8 cellular contexts compared by ENCODE assay signal in genomic region chr9:105064248-105065118, GRCh38.
DNase-seq lines count a peak whose midpoint lies in the region; ATAC-seq, FAIRE-seq and TF ChIP-seq lines count a peak whose summit lies in the region.

No MANE protein-coding gene starts in this region.

- H3K4me3 ChIP-seq in BE2C (ENCODE audit: low read depth, low read length): peak overlapping the region; percentile 9
- peak overlapping the region; percentile 6 for H3K4me3 ChIP-seq in astrocyte (ENCODE audit: insufficient read depth, low read depth, low read length)
- H3K4me3 ChIP-seq in right atrium auricular region: no peak overlapping the region

- H3K27me3 ChIP-seq in BE2C (no peaks in the 10 kb centered on the region), astrocyte (ENCODE audit: insufficient read depth, low read length) (no peaks in the 10 kb centered on the region), right atrium auricular region (no peaks in the 10 kb centered on the region)

- peaks cover 7% of the 10 kb centered on the region for H3K36me3 Mint-ChIP-seq in astrocyte (ENCODE audit: low read depth, unreplicated experiment)

- H4K20me1 ChIP-seq in astrocyte (ENCODE audit: insufficient read depth, low read length): no peaks in the 10 kb centered on the region

- peaks cover 22% of the 10 kb centered on the region for H3K9me3 Mint-ChIP-seq in astrocyte (ENCODE audit: unreplicated experiment)

- H3K79me2 ChIP-seq in astrocyte (ENCODE audit: insufficient read depth, low read length): no peaks in the 10 kb centered on the region

- no peak for TF ChIP-seq CTCF in BE2C (IDR thresholded peaks at IDR 0.05; ENCODE audit: low read depth, low read length)
- TF ChIP-seq CTCF in astrocyte (IDR thresholded peaks at IDR 0.05; ENCODE audit: insufficient read depth, low read depth, low read length): no peak
- TF ChIP-seq CTCF in right atrium auricular region (IDR thresholded peaks at IDR 0.05): no peak

- peaks cover 35% of the 10 kb centered on the region for H3K4me1 Mint-ChIP-seq in astrocyte (ENCODE audit: low read depth, unreplicated experiment)

- ATAC-seq in HG03108 (IDR thresholded peaks at IDR 0.05; ENCODE audit: unreplicated experiment) (no peak), GM21447 (IDR thresholded peaks at IDR 0.05; ENCODE audit: unreplicated experiment) (no peak)

- peak overlapping the region; percentile 59 for H3K4me2 ChIP-seq in astrocyte (ENCODE audit: low read length)

- peak overlapping the region; percentile 35 for H2AFZ ChIP-seq in astrocyte (ENCODE audit: low read depth, low read length)

- peak overlapping the region; percentile 99 for H3K27ac ChIP-seq in astrocyte (ENCODE audit: low read depth, low read length)
- H3K27ac ChIP-seq in right atrium auricular region: peak overlapping the region; percentile 74 to 88

- peak overlapping the region; percentile 60 for H3K4me3 Mint-ChIP-seq in astrocyte (ENCODE audit: unreplicated experiment)

- no peaks in the 10 kb centered on the region for H3K27me3 Mint-ChIP-seq in astrocyte (ENCODE audit: low read depth, unreplicated experiment)

- FAIRE-seq in astrocyte (lab: Jason Lieb, UNC): peak; percentile 29

- H3K9ac ChIP-seq in astrocyte (ENCODE audit: low read length): peak overlapping the region; percentile 83

- H3K9me3 ChIP-seq in BE2C: no peaks in the 10 kb centered on the region
- peaks cover 5% of the 10 kb centered on the region for H3K9me3 ChIP-seq in astrocyte (ENCODE audit: insufficient read depth, low read depth, low read length)
- peaks cover 0 to 5% of the 10 kb centered on the region in 2 donors for H3K9me3 ChIP-seq in right atrium auricular region

- peaks cover 12% of the 10 kb centered on the region for H3K4me1 ChIP-seq in BE2C
- peaks cover 24% of the 10 kb centered on the region for H3K4me1 ChIP-seq in astrocyte (ENCODE audit: insufficient read depth, low read length)
- peaks cover 0 to 27% of the 10 kb centered on the region in 2 donors for H3K4me1 ChIP-seq in right atrium auricular region

- H3K27ac Mint-ChIP-seq in astrocyte (ENCODE audit: unreplicated experiment): peak overlapping the region; percentile 100

- peak; percentile 97 for DNase-seq in BE2C
- DNase-seq in HCEC 1CT: peak; percentile 92
- peak; percentile 59 for DNase-seq in NCI-H345 treated with DMSO at 0.1 percent for 48 hours (lab: John Stamatoyannopoulos, UW; ENCODE audit: unreplicated experiment)
- peak; percentile 97 for DNase-seq in astrocyte (ENCODE audit: low read depth)
- peak; percentile 95 for DNase-seq in right atrium auricular region (ENCODE audit: low spot score)
- peak; percentile 91 for DNase-seq in putamen (ENCODE audit: low spot score)

- no peaks in the 10 kb centered on the region for H3K36me3 ChIP-seq in BE2C
- H3K36me3 ChIP-seq in astrocyte (ENCODE audit: insufficient read depth, low read length): no peaks in the 10 kb centered on the region
- no peaks in the 10 kb centered on the region for H3K36me3 ChIP-seq in right atrium auricular region

Comparison
In these comparisons a context has a peak if more than half of its experiments do, and no peak if none do; other contexts are left out.
1. H3K4me3 ChIP-seq: peak in BE2C (single experiment) and astrocyte (single experiment); none in right atrium auricular region (0 of 2).
2. Peak in every context shown above with its lines, with median percentiles within 50 percentile points of each other: DNase-seq.